ENCODE assay signal across 19 cellular contexts in genomic region chr7:82152858-82153257, GRCh38.
DNase-seq lines count a peak whose midpoint lies in the region; ATAC-seq, FAIRE-seq and TF ChIP-seq lines count a peak whose summit lies in the region.
"Had no signal": no experiment of that assay in that cellular context is flagged by ENCODE, and none has a peak within 500 bp of the region (broad histone marks: within the 10 kb centered on the region; RNA-seq: fewer than 3 reads in every experiment).

No MANE protein-coding gene starts in this region.

- no peak overlapping the region for H2BK120ac ChIP-seq in H1 (replicated peaks; ENCODE audit: low read depth, low read length)

- no peaks in the 10 kb centered on the region for H3K36me3 Mint-ChIP-seq in activated T-cell treated with anti-CD3 and anti-CD28 coated beads, Interleukin-2, amount 50 U/mL, for 4 hours (ENCODE audit: insufficient read depth)

- no peaks in the 10 kb centered on the region for H3K79me1 ChIP-seq in H1 (ENCODE audit: low read depth, low read length)

- H3K9me3 ChIP-seq in A549 (no peaks in the 10 kb centered on the region), H1 (ENCODE audit: insufficient read depth in 2 of 2, low read depth in 1 of 2, low read length in 1 of 2) (no peaks in the 10 kb centered on the region), MM.1S (replicated peaks; ENCODE audit: insufficient read depth, low read length) (no peaks in the 10 kb centered on the region)
- H3K9me3 ChIP-seq: Caco-2 had no signal

- peaks cover 3% of the 10 kb centered on the region for H3K9me3 Mint-ChIP-seq in activated T-cell treated with anti-CD3 and anti-CD28 coated beads, Interleukin-2, amount 50 U/mL, for 4 hours
- H3K9me3 Mint-ChIP-seq: CD4-positive, alpha-beta T cell; H9 had no signal

- H3K4me3 Mint-ChIP-seq in activated T-cell treated with anti-CD3 and anti-CD28 coated beads, Interleukin-2, amount 50 U/mL, for 4 hours, result no peak overlapping the region
- H3K4me3 Mint-ChIP-seq: CD4-positive, alpha-beta T cell; H9 had no signal

- H2AFZ ChIP-seq in H1 (ENCODE audit: low read length) (no peak overlapping the region), MM.1S (ENCODE audit: low read length) (no peak overlapping the region)

- no peak overlapping the region for H4K5ac ChIP-seq in H1 (ENCODE audit: insufficient read length, low read depth, low read length)

- POLR2A ChIA-PET in A549 (lab: Yijun Ruan, JAX), result no interaction called here
- POLR2A ChIA-PET in H1 (lab: Charles Lee; ENCODE audit: partially characterized antibody), result no interaction called here

- H3K27me3 ChIP-seq in H1 (replicated peaks in 1 of 4; ENCODE audit: control insufficient read depth in 3 of 4, extremely low read depth in 1 of 4, insufficient read depth in 3 of 4, low read length in 3 of 4), result no peaks in the 10 kb centered on the region; a peak in 2 of 7 replicates
- no peaks in the 10 kb centered on the region for H3K27me3 ChIP-seq in MM.1S (replicated peaks; ENCODE audit: insufficient read depth, low read length)

- H3K23ac ChIP-seq in H1 (ENCODE audit: insufficient read length), result no peak overlapping the region

- H3K36me3 ChIP-seq in H1 (ENCODE audit: control insufficient read depth in 2 of 4, insufficient read depth in 4 of 4, low read length in 3 of 4) (no peaks in the 10 kb centered on the region), MM.1S (replicated peaks; ENCODE audit: insufficient read depth, low read length) (no peaks in the 10 kb centered on the region)

- H3K4me1 Mint-ChIP-seq in activated T-cell treated with anti-CD3 and anti-CD28 coated beads, Interleukin-2, amount 50 U/mL, for 4 hours (ENCODE audit: low read depth), result no peaks in the 10 kb centered on the region

- no peak overlapping the region for H3K18ac ChIP-seq in H1 (ENCODE audit: extremely low read depth, low read length)

- H3K27ac ChIP-seq in A549 (no peak overlapping the region), H1 (ENCODE audit: low read depth, low read length) (no peak overlapping the region), MM.1S (ENCODE audit: low read length) (no peak overlapping the region)
- H3K27ac ChIP-seq: C4-2B had no signal

- no peak for TF ChIP-seq RAD21 in A549 (conservative IDR thresholded peaks at IDR 0.05 in 1 of 2, IDR thresholded peaks at IDR 0.05 in 1 of 2)
- TF ChIP-seq RAD21 in H1 (IDR thresholded peaks at IDR 0.05 in 1 of 2, conservative IDR thresholded peaks at IDR 0.05 in 1 of 2; ENCODE audit: low read depth in 2 of 2, low read length in 2 of 2), result no peak

- no peak overlapping the region for H2AK5ac ChIP-seq in H1 (ENCODE audit: low read depth, low read length)

- no peak overlapping the region for H3K14ac ChIP-seq in H1 (ENCODE audit: insufficient read length)

- no peak overlapping the region for H2BK5ac ChIP-seq in H1 (ENCODE audit: low read depth, low read length)

- TF ChIP-seq POLR2A in A549 (IDR thresholded peaks at IDR 0.05; ENCODE audit: low read length), result no peak
- no peak for TF ChIP-seq POLR2A in H1 (IDR thresholded peaks at IDR 0.05; ENCODE audit: control extremely low read depth in 1 of 2, low read depth in 2 of 2, low read length in 2 of 2)

- TF ChIP-seq EP300 in A549 (IDR thresholded peaks at IDR 0.05), result no peak
- no peak for TF ChIP-seq EP300 in H1 (IDR thresholded peaks at IDR 0.05; ENCODE audit: borderline replicate concordance in 1 of 2, low read depth in 2 of 2, low read length in 2 of 2)

- no peak overlapping the region for H3K4me3 ChIP-seq in A549
- H3K4me3 ChIP-seq in H1 (ENCODE audit: extremely low read depth in 1 of 4, insufficient read depth in 2 of 4, low read depth in 3 of 4, low read length in 4 of 4), result no peak overlapping the region
- H3K4me3 ChIP-seq in MM.1S (ENCODE audit: low read length), result no peak overlapping the region
- H3K4me3 ChIP-seq: GM12878 had no signal

- H3K4ac ChIP-seq in H1 (replicated peaks; ENCODE audit: insufficient read length, low read depth, low read length), result no peak overlapping the region

- WGBS in A549 (ENCODE audit: missing lambda C conversion rate), result 88% methylated on average over 1 of the region's 1 CpG
- 87% methylated on average over 1 of the region's 1 CpG; no CpG with 5 or more reads in 1 of the 2 experiments for WGBS in H1 (ENCODE audit: extremely low coverage in 1 of 2, insufficient coverage in 1 of 2, insufficient read length in 1 of 2, insufficient replicate concordance in 2 of 2, low coverage in 1 of 2, low lambda C conversion rate in 2 of 2, missing lambda C conversion rate in 1 of 2), 2 experiments

- H3K23me2 ChIP-seq in H1 (ENCODE audit: low read depth, low read length), result no peaks in the 10 kb centered on the region

- H3K9me2 ChIP-seq in MM.1S (replicated peaks; ENCODE audit: insufficient read depth, low read length), result no peaks in the 10 kb centered on the region

- ATAC-seq in A549, result no peak
- ATAC-seq in activated T-cell treated with anti-CD3 and anti-CD28 coated beads, Interleukin-2, amount 50 U/mL, for 4 hours, result no peak
- ATAC-seq: GM12878 had no signal

- H3K4me2 ChIP-seq in A549 (no peak overlapping the region), H1 (ENCODE audit: insufficient read depth in 1 of 2, low read depth in 2 of 2, low read length in 2 of 2) (no peak overlapping the region), MM.1S (ENCODE audit: low read depth, low read length) (no peak overlapping the region)

- FAIRE-seq in A549 (lab: Jason Lieb, UNC) (no peak), D721Med (lab: Jason Lieb, UNC) (peak; percentile 69), H1 (lab: Jason Lieb, UNC) (no peak)
- FAIRE-seq: A204.1, GM12878, HTR-8/SVneo had no signal

- DNase-seq in A549 (ENCODE audit: low read depth in 1 of 2, low spot score in 1 of 2) (no peak), D721Med (ENCODE audit: insufficient read length, low spot score) (no peak), NCI-H69 (lab: John Stamatoyannopoulos, UW) (peak; percentile 43), H1 (ENCODE audit: low read depth in 1 of 2, low spot score in 2 of 2) (no peak), HuH-7.5 (ENCODE audit: low spot score) (no peak), MM.1S (no peak)
- no peak for DNase-seq in activated T-cell treated with anti-CD3 and anti-CD28 coated beads, Interleukin-2, amount 50 U/mL, for 4 hours
- DNase-seq: AML-193; Caco-2; CD4-positive, alpha-beta T cell; DMS153; DND-41; EL; GOT3; H9 had no signal

- H4K8ac ChIP-seq in H1 (ENCODE audit: extremely low read depth, insufficient read depth, low read length), result no peak overlapping the region

- H3K27me3 Mint-ChIP-seq in activated T-cell treated with anti-CD3 and anti-CD28 coated beads, Interleukin-2, amount 50 U/mL, for 4 hours (ENCODE audit: low read depth), result no peaks in the 10 kb centered on the region
- H3K27me3 Mint-ChIP-seq: CD4-positive, alpha-beta T cell had no signal

- H3K56ac ChIP-seq in H1 (replicated peaks; ENCODE audit: insufficient read length, low read depth, low read length), result no peak overlapping the region

- H4K20me1 ChIP-seq in H1 (replicated peaks in 1 of 2; ENCODE audit: control insufficient read depth in 1 of 2, insufficient read depth in 2 of 2, low read length in 2 of 2), result no peaks in the 10 kb centered on the region
- no peaks in the 10 kb centered on the region for H4K20me1 ChIP-seq in MM.1S (ENCODE audit: insufficient read depth, low read length)

- H3K4me1 ChIP-seq in A549, result peaks cover 23% of the 10 kb centered on the region; the same call in 2 of the 3 replicates
- H3K4me1 ChIP-seq in H1 (replicated peaks in 1 of 4; ENCODE audit: control insufficient read depth in 3 of 4, insufficient read depth in 4 of 4, low read length in 3 of 4), result peaks cover 0 to 2% (median 0%) of the 10 kb centered on the region in 4 experiments; a peak in 1 of 7 replicates
- no peaks in the 10 kb centered on the region for H3K4me1 ChIP-seq in MM.1S (ENCODE audit: low read length)
- H3K4me1 ChIP-seq: Caco-2 had no signal

- no peak overlapping the region for H4K91ac ChIP-seq in H1 (replicated peaks; ENCODE audit: insufficient read length, low read length)

- H3F3A ChIP-seq in MM.1S (ENCODE audit: insufficient read depth, low read length), result no peaks in the 10 kb centered on the region

- H2BK20ac ChIP-seq in H1 (ENCODE audit: low read length), result no peak overlapping the region

- no peak overlapping the region for H2BK12ac ChIP-seq in H1 (ENCODE audit: low read depth, low read length)

- no peaks in the 10 kb centered on the region for H3K79me2 ChIP-seq in H1 (ENCODE audit: control insufficient read depth in 1 of 2, insufficient read depth in 2 of 2, low read length in 2 of 2)
- no peaks in the 10 kb centered on the region for H3K79me2 ChIP-seq in MM.1S (ENCODE audit: low read length)

- CTCF ChIA-PET in A549 (lab: Yijun Ruan, JAX), result interaction anchor here (0.5 kb wide), 1 partner anchor 96 kb away, joined by 3 read pairs; no protein-coding TSS in a partner anchor
- CTCF ChIA-PET in H1 (lab: Charles Lee; ENCODE audit: partially characterized antibody), result no interaction called here

- TF ChIP-seq CTCF in A549 (IDR thresholded peaks at IDR 0.05) (no peak), D721Med (IDR thresholded peaks at IDR 0.05; ENCODE audit: insufficient read depth, missing control alignments) (no peak), H1 (IDR thresholded peaks at IDR 0.05; ENCODE audit: control extremely low read depth in 1 of 3, insufficient read depth in 1 of 3, low read depth in 1 of 3, low read length in 3 of 3) (no peak), MM.1S (IDR thresholded peaks at IDR 0.05; ENCODE audit: low read length) (no peak)

- H3K9ac ChIP-seq in H1 (replicated peaks in 1 of 4; ENCODE audit: extremely low read depth in 1 of 4, low read depth in 3 of 4, low read length in 3 of 4) (no peak overlapping the region), MM.1S (ENCODE audit: low read length) (no peak overlapping the region)

- H2BK15ac ChIP-seq in H1 (ENCODE audit: low read length), result no peak overlapping the region

TF ChIP-seq in A549, 52 proteins besides CTCF, POLR2A, EP300 and RAD21 (continues in another document):
- TF ChIP-seq EHMT2 (IDR thresholded peaks at IDR 0.05; ENCODE audit: low read depth), result no peak
- TF ChIP-seq TP53 (CRISPR knock-in tag; IDR thresholded peaks at IDR 0.05), result no peak
- no peak for TF ChIP-seq ZC3H11A (IDR thresholded peaks at IDR 0.05)
- no peak for TF ChIP-seq RARB (CRISPR knock-in tag; IDR thresholded peaks at IDR 0.05)
- no peak for TF ChIP-seq NPAS2 (CRISPR knock-in tag; IDR thresholded peaks at IDR 0.05; ENCODE audit: borderline replicate concordance)
- TF ChIP-seq MAFK (IDR thresholded peaks at IDR 0.05; ENCODE audit: partially characterized antibody), result peak; percentile 69
- no peak for TF ChIP-seq FOXS1 (CRISPR knock-in tag; IDR thresholded peaks at IDR 0.05)
- no peak for TF ChIP-seq HDAC2 (IDR thresholded peaks at IDR 0.05)

TF ChIP-seq in H1, 55 proteins besides CTCF, POLR2A, EP300 and RAD21:
- TF ChIP-seq CEBPB (IDR thresholded peaks at IDR 0.05; ENCODE audit: low read depth, low read length) (peak; percentile 37; the same call in 1 of the 2 replicates), BRCA1 (IDR thresholded peaks at IDR 0.05; ENCODE audit: low read depth, low read length) (no peak), PHF8 (conservative IDR thresholded peaks at IDR 0.05; ENCODE audit: low read depth, low read length) (no peak), BCL11A (IDR thresholded peaks at IDR 0.05; ENCODE audit: low read depth in 2 of 2, low read length in 2 of 2) (no peak), HDAC6 (IDR thresholded peaks at IDR 0.05; ENCODE audit: low read depth, low read length) (no peak), CTBP2 (IDR thresholded peaks at IDR 0.05; ENCODE audit: borderline replicate concordance, insufficient read depth, insufficient read length, low read length) (no peak)
TF ChIP-seq in H1: peak in this region for 1.

Comparison
In these comparisons a context has a peak if more than half of its experiments do, and no peak if none do; other contexts are left out.
1. Of the 18 proteins assayed by ChIP-seq in both H1 and A549: peak only in H1: none; only in A549: MAFK; in both: CEBPB; in neither: 16.